ENCODE assay signal across 1 cellular context in the genomic region with DNA sequence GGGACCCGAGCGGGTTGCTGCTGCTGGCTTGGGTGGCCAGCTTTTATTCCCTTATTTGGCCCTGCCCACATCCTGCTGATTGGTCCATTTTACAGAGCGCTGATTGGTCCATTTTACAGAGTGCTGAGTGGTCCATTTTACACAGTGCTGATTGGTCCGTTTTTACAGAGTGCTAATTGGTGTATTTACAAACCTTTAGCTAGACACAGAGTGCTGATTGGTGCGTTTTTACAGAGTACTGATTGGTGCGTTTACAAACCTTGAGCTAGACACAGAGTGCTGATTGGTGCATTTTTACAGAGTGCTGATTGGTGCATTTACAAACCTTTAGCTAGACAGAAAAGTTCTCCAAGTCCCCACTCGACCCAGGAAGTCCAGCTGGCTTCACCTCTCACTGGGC. TPM values are rescaled to one million over a fixed set of nuclear protein-coding genes. Genes with fewer than 3 reads are reported as not detected.
"Had no signal": no experiment of that assay in that cellular context is flagged by ENCODE, and none has a peak within 500 bp of the region (broad histone marks: within the 10 kb centered on the region; RNA-seq: fewer than 3 reads in every experiment).

No MANE protein-coding gene starts in this region.

RNA-seq across cellular contexts. Expression of gene TDRD12, which starts 19.4 kb away (rescaled TPM):
- polyA plus RNA-seq: IgD-negative memory B cell had no signal
